ENCODE assay signal across 11 cellular contexts in genomic region chr2:86068098-86069047, GRCh38. TPM values are rescaled to one million over a fixed set of nuclear protein-coding genes. Genes with fewer than 3 reads are reported as not detected.
DNase-seq lines count a peak whose midpoint lies in the region; ATAC-seq and TF ChIP-seq lines count a peak whose summit lies in the region.
"Had no signal": no experiment of that assay in that cellular context is flagged by ENCODE, and none has a peak within 500 bp of the region (broad histone marks: within the 10 kb centered on the region; RNA-seq: fewer than 3 reads in every experiment).

No MANE protein-coding gene starts in this region.

- peak overlapping the region; percentile 57 for H4K8ac ChIP-seq in mesenchymal stem cell (ENCODE audit: low read length)

- CTCF ChIA-PET in activated CD8-positive, alpha-beta T cell treated with anti-CD3 and anti-CD28 coated beads for 36 hours (lab: Charles Lee): interaction anchor here (0.8 to 3.1 kb wide), 7 partner anchors 12 to 431 kb away, joined by 3 to 16 read pairs (median 6); no protein-coding TSS in a partner anchor

- intact Hi-C loops in activated CD8-positive, alpha-beta T cell treated with anti-CD3 and anti-CD28 coated beads for 36 hours (cut with micrococcal nuclease): no loop called here
- intact Hi-C loops in ovary (cut with DNase I): loop anchor here in 1 of 4 donors (5.0 kb wide), 1 partner anchor 326 kb away; no protein-coding TSS in a partner anchor

- 68% methylated on average over 13 of the region's 13 CpGs for WGBS in mesenchymal stem cell
- 70 to 82% (median 81%) methylated on average over 13 of the region's 13 CpGs for WGBS in ovary, 3 donors

- H3K9me3 Mint-ChIP-seq in activated CD8-positive, alpha-beta T cell treated with anti-CD3 and anti-CD28 coated beads for 36 hours: peaks cover 5% of the 10 kb centered on the region
- no peaks in the 10 kb centered on the region for H3K9me3 Mint-ChIP-seq in endothelial cell (ENCODE audit: unreplicated experiment)

- no peak overlapping the region for H2BK120ac ChIP-seq in mesenchymal stem cell (ENCODE audit: low read depth, low read length)

- peak overlapping the region; percentile 19 for H2BK15ac ChIP-seq in mesenchymal stem cell (ENCODE audit: low read depth, poor library complexity, severe bottlenecking)

- H3K36me3 ChIP-seq in mesenchymal stem cell (ENCODE audit: control insufficient read depth in 1 of 2, insufficient read depth in 2 of 2, low read depth in 1 of 2, low read length in 2 of 2) (peaks cover 40 to 58% of the 10 kb centered on the region in 2 experiments), ovary (no peaks in the 10 kb centered on the region)

- no peaks in the 10 kb centered on the region for H3K27me3 ChIP-seq in mesenchymal stem cell (ENCODE audit: control insufficient read depth in 1 of 2, insufficient read depth in 1 of 2, low read length in 2 of 2)
- no peaks in the 10 kb centered on the region for H3K27me3 ChIP-seq in ovary
- H3K27me3 ChIP-seq: cardiac muscle cell had no signal

- H3K79me1 ChIP-seq in mesenchymal stem cell (replicated peaks; ENCODE audit: low read length, poor library complexity, severe bottlenecking): peaks cover 15% of the 10 kb centered on the region

- H3K4ac ChIP-seq in mesenchymal stem cell (ENCODE audit: low read depth in 1 of 2, low read length in 2 of 2): no peak overlapping the region

- no peak overlapping the region for H2AFZ ChIP-seq in mesenchymal stem cell (ENCODE audit: low read depth, low read length)

- peaks cover 5% of the 10 kb centered on the region for H3K9me3 ChIP-seq in mesenchymal stem cell (ENCODE audit: control insufficient read depth, low read length)
- no peaks in the 10 kb centered on the region for H3K9me3 ChIP-seq in ovary

- ATAC-seq in HG03460 (IDR thresholded peaks at IDR 0.05; ENCODE audit: unreplicated experiment): peak; percentile 57
- peak; percentile 100 for ATAC-seq in activated CD8-positive, alpha-beta T cell treated with anti-CD3 and anti-CD28 coated beads for 36 hours
- no peak for ATAC-seq in HG02840 (IDR thresholded peaks at IDR 0.05; ENCODE audit: low FRiP score, unreplicated experiment)

- H2AK5ac ChIP-seq in mesenchymal stem cell (ENCODE audit: low read length, severe bottlenecking): peak overlapping the region; percentile 35

- H3K14ac ChIP-seq in mesenchymal stem cell (ENCODE audit: low read length in 2 of 2): no peak overlapping the region

- no peak for TF ChIP-seq CTCF in activated CD8-positive, alpha-beta T cell treated with anti-CD3 and anti-CD28 coated beads for 36 hours (IDR thresholded peaks at IDR 0.05)
- TF ChIP-seq CTCF in endothelial cell (IDR thresholded peaks at IDR 0.05; ENCODE audit: unreplicated experiment) (no peak), ovary (IDR thresholded peaks at IDR 0.05) (no peak)

- TF ChIP-seq EP300 in ovary (IDR thresholded peaks at IDR 0.05): no peak

- H3K27ac Mint-ChIP-seq in activated CD8-positive, alpha-beta T cell treated with anti-CD3 and anti-CD28 coated beads for 36 hours: peak overlapping the region; percentile 59
- H3K27ac Mint-ChIP-seq in endothelial cell (ENCODE audit: unreplicated experiment): no peak overlapping the region

- POLR2A ChIA-PET in activated CD8-positive, alpha-beta T cell treated with anti-CD3 and anti-CD28 coated beads for 36 hours (lab: Charles Lee): interaction anchor here (1.0 to 1.4 kb wide), 2 partner anchors 8 to 27 kb away, joined by 3 to 4 read pairs; no protein-coding TSS in a partner anchor

- DNase-seq in COLO668 (lab: John Stamatoyannopoulos, UW; ENCODE audit: unreplicated experiment) (peak; percentile 77), mesenchymal stem cell (peak; percentile 44), endothelial cell (ENCODE audit: low spot score) (no peak), DMS 273 (lab: John Stamatoyannopoulos, UW; ENCODE audit: unreplicated experiment) (no peak), ovary (no peak)
- DNase-seq in activated CD8-positive, alpha-beta T cell treated with anti-CD3 and anti-CD28 coated beads for 36 hours: peak; percentile 82
- DNase-seq: naive B cell had no signal

- no peak overlapping the region for H2BK12ac ChIP-seq in mesenchymal stem cell (ENCODE audit: low read length in 2 of 2)

- peak overlapping the region in 1 of 2 experiments; percentile 14 for H3K18ac ChIP-seq in mesenchymal stem cell (ENCODE audit: low read depth in 1 of 2, low read length in 2 of 2)

- no peak overlapping the region for H3K9ac ChIP-seq in mesenchymal stem cell (ENCODE audit: low read length)

- peaks cover 27% of the 10 kb centered on the region for H3K4me1 Mint-ChIP-seq in activated CD8-positive, alpha-beta T cell treated with anti-CD3 and anti-CD28 coated beads for 36 hours (ENCODE audit: low read depth)
- peaks cover 15% of the 10 kb centered on the region for H3K4me1 Mint-ChIP-seq in endothelial cell (ENCODE audit: unreplicated experiment)

- no peak for TF ChIP-seq POLR2A in ovary (IDR thresholded peaks at IDR 0.05)

- H2BK5ac ChIP-seq in mesenchymal stem cell (ENCODE audit: low read depth, low read length, poor library complexity, severe bottlenecking): no peak overlapping the region

- H3K4me2 ChIP-seq in mesenchymal stem cell (ENCODE audit: low read length, poor library complexity, severe bottlenecking): no peak overlapping the region

- H3K27me3 Mint-ChIP-seq in activated CD8-positive, alpha-beta T cell treated with anti-CD3 and anti-CD28 coated beads for 36 hours: no peaks in the 10 kb centered on the region
- peaks cover 7% of the 10 kb centered on the region for H3K27me3 Mint-ChIP-seq in endothelial cell (ENCODE audit: unreplicated experiment)
- H3K27me3 Mint-ChIP-seq: IgD-negative memory B cell, naive B cell had no signal

- peaks cover 78% of the 10 kb centered on the region for H3K36me3 Mint-ChIP-seq in activated CD8-positive, alpha-beta T cell treated with anti-CD3 and anti-CD28 coated beads for 36 hours (ENCODE audit: low read depth)
- peaks cover 46% of the 10 kb centered on the region for H3K36me3 Mint-ChIP-seq in endothelial cell (ENCODE audit: low read depth, unreplicated experiment)

- H4K91ac ChIP-seq in mesenchymal stem cell (ENCODE audit: low read length): peak overlapping the region; percentile 16

- H3K27ac ChIP-seq in mesenchymal stem cell (ENCODE audit: low read length, poor library complexity, severe bottlenecking) (no peak overlapping the region), ovary (no peak overlapping the region)
- H3K27ac ChIP-seq: cardiac muscle cell had no signal

- H3K23ac ChIP-seq in mesenchymal stem cell (ENCODE audit: low read length in 2 of 2): no peak overlapping the region

- no peak overlapping the region for H3K4me3 Mint-ChIP-seq in activated CD8-positive, alpha-beta T cell treated with anti-CD3 and anti-CD28 coated beads for 36 hours
- no peak overlapping the region for H3K4me3 Mint-ChIP-seq in endothelial cell (ENCODE audit: unreplicated experiment)
- H3K4me3 Mint-ChIP-seq: naive B cell had no signal

- H3K4me1 ChIP-seq in mesenchymal stem cell (ENCODE audit: control insufficient read depth, insufficient read depth, low read depth, low read length): peaks cover 10% of the 10 kb centered on the region
- H3K4me1 ChIP-seq in ovary (ENCODE audit: insufficient read depth): peaks cover 8% of the 10 kb centered on the region

- H3K4me3 ChIP-seq in mesenchymal stem cell (ENCODE audit: insufficient read depth in 1 of 2, low read depth in 1 of 2, low read length in 2 of 2) (no peak overlapping the region), ovary (no peak overlapping the region)
- H3K4me3 ChIP-seq: cardiac muscle cell had no signal

RNA-seq across cellular contexts. Expression of gene POLR1A, which starts 37.3 kb away (rescaled TPM):
- total RNA-seq in activated CD8-positive, alpha-beta T cell treated with anti-CD3 and anti-CD28 coated beads for 36 hours: 10 to 100 TPM; 41.8 to 42.1 TPM
- polyA plus RNA-seq in mesenchymal stem cell (2013, experiment 1 of 2): 6.9 TPM
- 6.5 TPM for polyA plus RNA-seq in mesenchymal stem cell (2013, experiment 2 of 2)
- 30.4 TPM for total RNA-seq in endothelial cell (ENCODE audit: unreplicated experiment)
- total RNA-seq in ovary: 10 to 100 TPM; 11.3 to 43.9 (median 28.8) TPM
- 10 to 100 TPM in 1 of 2 donors, 1 to 10 TPM in 1; 4.7 to 19.6 TPM for polyA plus RNA-seq in ovary

RNA-seq across cellular contexts. Expression of gene PTCD3, which starts 37.7 kb away (rescaled TPM):
- 100 to 1,000 TPM; 180 to 191 TPM for total RNA-seq in activated CD8-positive, alpha-beta T cell treated with anti-CD3 and anti-CD28 coated beads for 36 hours
- 28.0 TPM for polyA plus RNA-seq in mesenchymal stem cell (2013, experiment 1 of 2)
- 28.0 TPM for polyA plus RNA-seq in mesenchymal stem cell (2013, experiment 2 of 2)
- total RNA-seq in endothelial cell (ENCODE audit: unreplicated experiment) (80.9 TPM), ovary (10 to 100 TPM; 60.5 to 98.5 (median 79.4) TPM)
- polyA plus RNA-seq in ovary: 10 to 100 TPM; 32.5 to 93.8 TPM

Comparison
In these comparisons a context has a peak if more than half of its experiments do, and no peak if none do; other contexts are left out.
1. DNase-seq: peak in COLO668 (single experiment), activated CD8-positive, alpha-beta T cell treated with anti-CD3 and anti-CD28 coated beads for 36 hours (single experiment) and mesenchymal stem cell (single experiment); none in endothelial cell (single experiment), DMS 273 (single experiment) and ovary (0 of 5).